ENCODE assay signal across 8 cellular contexts in genomic region chr14:81534510-81535074, GRCh38. TPM values are rescaled to one million over a fixed set of nuclear protein-coding genes. Genes with fewer than 3 reads are reported as not detected.
A peak's percentile ranks its signal among the peaks of the same experiment; 100 is the strongest.
DNase-seq lines count a peak whose midpoint lies in the region; ATAC-seq and TF ChIP-seq lines count a peak whose summit lies in the region.

No MANE protein-coding gene starts in this region.

- H3K9me3 ChIP-seq in SU-DHL-6 (ENCODE audit: insufficient read depth, low read length) (no peaks in the 10 kb centered on the region), esophagus muscularis mucosa (no peaks in the 10 kb centered on the region)

- no peak for TF ChIP-seq EP300 in esophagus muscularis mucosa (IDR thresholded peaks at IDR 0.05)

- H2AFZ ChIP-seq in SU-DHL-6 (ENCODE audit: low read depth, low read length, severe bottlenecking) = peak overlapping the region; percentile 87

- peaks cover 35 to 41% (median 38%) of the 10 kb centered on the region in 4 donors for H3K4me1 ChIP-seq in esophagus muscularis mucosa

- H3K4me3 ChIP-seq in SU-DHL-6 (ENCODE audit: insufficient read depth, low read length, poor library complexity, severe bottlenecking) = peak overlapping the region; percentile 28
- peak overlapping the region in 1 of 4 donors; percentile 88 for H3K4me3 ChIP-seq in esophagus muscularis mucosa

- TF ChIP-seq POLR2A in esophagus muscularis mucosa (IDR thresholded peaks at IDR 0.05; ENCODE audit: low read depth) = no peak

- H3K27me3 Mint-ChIP-seq in activated T-cell treated with anti-CD3 and anti-CD28 coated beads, Interleukin-2, amount 50 U/mL, for 72 hours (ENCODE audit: low read depth) = peaks cover 4% of the 10 kb centered on the region
- H3K27me3 Mint-ChIP-seq in immature natural killer cell (ENCODE audit: low read depth in 3 of 3) = peaks cover 7 to 12% (median 8%) of the 10 kb centered on the region in 3 donors
- H3K27me3 Mint-ChIP-seq in stimulated activated naive CD8-positive, alpha-beta T cell treated with anti-CD3 and anti-CD28 coated beads, Interleukin-15, amount 100 ng/mL, for 72 hours = peaks cover 10% of the 10 kb centered on the region

- H3K79me2 ChIP-seq in SU-DHL-6 (ENCODE audit: insufficient read depth, low read length) = peaks cover 39% of the 10 kb centered on the region

- H3K36me3 Mint-ChIP-seq in activated T-cell treated with anti-CD3 and anti-CD28 coated beads, Interleukin-2, amount 50 U/mL, for 72 hours (ENCODE audit: insufficient read depth in 2 of 2) = peaks cover 0 to 3% of the 10 kb centered on the region in 2 donors
- H3K36me3 Mint-ChIP-seq in immature natural killer cell = peaks cover 0 to 4% (median 0%) of the 10 kb centered on the region in 3 donors

- no peaks in the 10 kb centered on the region for H4K20me1 ChIP-seq in SU-DHL-6 (ENCODE audit: low read depth, low read length)

- peak overlapping the region; percentile 43 for H3K27ac Mint-ChIP-seq in activated T-cell treated with anti-CD3 and anti-CD28 coated beads, Interleukin-2, amount 50 U/mL, for 72 hours
- peak overlapping the region in 4 of 6 donors; percentile 30 to 93 (median 48) for H3K27ac Mint-ChIP-seq in immature natural killer cell
- peak overlapping the region in 1 of 2 donors; percentile 52 for H3K27ac Mint-ChIP-seq in stimulated activated naive CD8-positive, alpha-beta T cell treated with anti-CD3 and anti-CD28 coated beads, Interleukin-15, amount 100 ng/mL, for 72 hours

- peaks cover 56% of the 10 kb centered on the region for H3K4me1 Mint-ChIP-seq in activated T-cell treated with anti-CD3 and anti-CD28 coated beads, Interleukin-2, amount 50 U/mL, for 72 hours (ENCODE audit: low read depth)
- H3K4me1 Mint-ChIP-seq in immature natural killer cell = peaks cover 33 to 59% of the 10 kb centered on the region in 2 donors
- peaks cover 45% of the 10 kb centered on the region for H3K4me1 Mint-ChIP-seq in stimulated activated naive CD8-positive, alpha-beta T cell treated with anti-CD3 and anti-CD28 coated beads, Interleukin-15, amount 100 ng/mL, for 72 hours

- H3K9me3 Mint-ChIP-seq in activated T-cell treated with anti-CD3 and anti-CD28 coated beads, Interleukin-2, amount 50 U/mL, for 72 hours = peaks cover 0 to 2% of the 10 kb centered on the region in 2 donors
- peaks cover 0 to 9% (median 3%) of the 10 kb centered on the region in 6 donors for H3K9me3 Mint-ChIP-seq in immature natural killer cell
- H3K9me3 Mint-ChIP-seq in stimulated activated naive CD8-positive, alpha-beta T cell treated with anti-CD3 and anti-CD28 coated beads, Interleukin-15, amount 100 ng/mL, for 72 hours = peaks cover 5 to 8% of the 10 kb centered on the region in 2 donors

- H3K9me2 ChIP-seq in SU-DHL-6 (replicated peaks; ENCODE audit: insufficient read depth, low read length) = no peaks in the 10 kb centered on the region

- no peak for ATAC-seq in activated T-cell treated with anti-CD3 and anti-CD28 coated beads, Interleukin-2, amount 50 U/mL, for 72 hours (replicated peaks in 1 of 2)
- no peak for ATAC-seq in stimulated activated naive CD8-positive, alpha-beta T cell treated with anti-CD3 and anti-CD28 coated beads, Interleukin-15, amount 100 ng/mL, for 72 hours
- ATAC-seq in GM19035 (IDR thresholded peaks at IDR 0.05; ENCODE audit: unreplicated experiment) = no peak

- peak overlapping the region; percentile 71 for H3K4me2 ChIP-seq in SU-DHL-6 (ENCODE audit: low read depth, low read length, poor library complexity, severe bottlenecking)

- 94% methylated on average over 8 of the region's 8 CpGs for WGBS in esophagus muscularis mucosa

- H3K27me3 ChIP-seq in SU-DHL-6 (ENCODE audit: low read length) = no peaks in the 10 kb centered on the region
- no peaks in the 10 kb centered on the region for H3K27me3 ChIP-seq in esophagus muscularis mucosa

- no peaks in the 10 kb centered on the region for H3K36me3 ChIP-seq in SU-DHL-6 (ENCODE audit: low read length)
- H3K36me3 ChIP-seq in esophagus muscularis mucosa = no peaks in the 10 kb centered on the region

- H3K27ac ChIP-seq in SU-DHL-6 (ENCODE audit: low read depth, low read length) (no peak overlapping the region), esophagus muscularis mucosa (replicated peaks in 1 of 4) (peak overlapping the region in 1 of 4 donors; percentile 23)

- TF ChIP-seq CTCF in SU-DHL-6 (IDR thresholded peaks at IDR 0.05; ENCODE audit: insufficient read depth, low read length, poor library complexity, severe bottlenecking) (no peak), esophagus muscularis mucosa (IDR thresholded peaks at IDR 0.05) (no peak)

- H3F3A ChIP-seq in SU-DHL-6 (ENCODE audit: insufficient read depth) = no peaks in the 10 kb centered on the region

- H3K9ac ChIP-seq in SU-DHL-6 (ENCODE audit: low read length) = peak overlapping the region; percentile 2; the same call in 1 of the 2 replicates

- intact Hi-C loops in esophagus muscularis mucosa (cut with DNase I) = no loop called here

- DNase-seq in activated T-cell treated with anti-CD3 and anti-CD28 coated beads, Interleukin-2, amount 50 U/mL, for 72 hours = no peak
- DNase-seq in activated T-cell treated with anti-CD3 and anti-CD28 coated beads for 4 hours (no peak), immature natural killer cell (no peak), esophagus muscularis mucosa (ENCODE audit: extremely low spot score) (no peak), Ammon's horn (ENCODE audit: low spot score) (no peak)
- DNase-seq in stimulated activated naive CD8-positive, alpha-beta T cell treated with anti-CD3 and anti-CD28 coated beads, Interleukin-15, amount 100 ng/mL, for 72 hours = no peak

- peak overlapping the region; percentile 71 to 95 for H3K4me3 Mint-ChIP-seq in activated T-cell treated with anti-CD3 and anti-CD28 coated beads, Interleukin-2, amount 50 U/mL, for 72 hours
- H3K4me3 Mint-ChIP-seq in immature natural killer cell = peak overlapping the region in 1 of 5 donors; percentile 27
- H3K4me3 Mint-ChIP-seq in stimulated activated naive CD8-positive, alpha-beta T cell treated with anti-CD3 and anti-CD28 coated beads, Interleukin-15, amount 100 ng/mL, for 72 hours = peak overlapping the region; percentile 45 to 50

RNA-seq across cellular contexts. Expression of gene SEL1L, which starts 0.9 kb away (rescaled TPM):
- 10 to 100 TPM; 70.5 to 79.2 TPM for total RNA-seq in activated T-cell treated with anti-CD3 and anti-CD28 coated beads, Interleukin-2, amount 50 U/mL, for 72 hours
- 10 to 100 TPM; 29.3 to 41.7 (median 31.0) TPM for polyA plus RNA-seq in immature natural killer cell
- total RNA-seq in esophagus muscularis mucosa = 10 to 100 TPM; 54.2 to 64.2 (median 55.6) TPM
